ENCODE assay signal across 9 cellular contexts in genomic region chr4:102824398-102824797, GRCh38. TPM values are rescaled to one million over a fixed set of nuclear protein-coding genes. Genes with fewer than 3 reads are reported as not detected.
DNase-seq lines count a peak whose midpoint lies in the region; ATAC-seq and TF ChIP-seq lines count a peak whose summit lies in the region.
"Had no signal": no experiment of that assay in that cellular context is flagged by ENCODE, and none has a peak within 500 bp of the region (broad histone marks: within the 10 kb centered on the region; RNA-seq: fewer than 3 reads in every experiment).

No MANE protein-coding gene starts in this region.

- ATAC-seq in stimulated activated memory B cell treated with anti-CD40 and anti-IgM and Interleukin-4, amounts not matched to agents 10 μg/mL and 1 μg/mL and 100 μg/mL, for 72 hours = no peak

- H3K27ac Mint-ChIP-seq in stimulated activated memory B cell treated with anti-CD40 and anti-IgM and Interleukin-4, amounts not matched to agents 10 μg/mL and 1 μg/mL and 100 μg/mL, for 72 hours = no peak overlapping the region

- no peak for TF ChIP-seq CTCF in SU-DHL-6 (IDR thresholded peaks at IDR 0.05; ENCODE audit: insufficient read depth, low read length, poor library complexity, severe bottlenecking)

- H3K4me1 ChIP-seq in iPS-20b (ENCODE audit: insufficient read depth, low read length) (peaks cover 51% of the 10 kb centered on the region), subcutaneous abdominal adipose tissue (ENCODE audit: control insufficient read depth in 5 of 5, insufficient read depth in 5 of 5, low read length in 5 of 5) (peaks cover 2 to 73% (median 62%) of the 10 kb centered on the region in 5 donors)

- H3K9me2 ChIP-seq in SU-DHL-6 (replicated peaks; ENCODE audit: insufficient read depth, low read length) = no peaks in the 10 kb centered on the region

- no peak overlapping the region for H2AFZ ChIP-seq in SU-DHL-6 (ENCODE audit: low read depth, low read length, severe bottlenecking)

- H3K4me1 Mint-ChIP-seq in stimulated activated memory B cell treated with anti-CD40 and anti-IgM and Interleukin-4, amounts not matched to agents 10 μg/mL and 1 μg/mL and 100 μg/mL, for 72 hours = peaks cover 49% of the 10 kb centered on the region

- H3K9me3 ChIP-seq in SU-DHL-6 (ENCODE audit: insufficient read depth, low read length) (no peaks in the 10 kb centered on the region), iPS-20b (ENCODE audit: insufficient read depth, low read depth, low read length) (no peaks in the 10 kb centered on the region), subcutaneous abdominal adipose tissue (ENCODE audit: control insufficient read depth in 5 of 5, low read length in 5 of 5) (no peaks in the 10 kb centered on the region)

- no peak overlapping the region for H3K4me3 Mint-ChIP-seq in stimulated activated memory B cell treated with anti-CD40 and anti-IgM and Interleukin-4, amounts not matched to agents 10 μg/mL and 1 μg/mL and 100 μg/mL, for 72 hours

- peaks cover 24% of the 10 kb centered on the region for H3K36me3 Mint-ChIP-seq in stimulated activated memory B cell treated with anti-CD40 and anti-IgM and Interleukin-4, amounts not matched to agents 10 μg/mL and 1 μg/mL and 100 μg/mL, for 72 hours

- H3K27me3 ChIP-seq in SU-DHL-6 (ENCODE audit: low read length) = no peaks in the 10 kb centered on the region
- no peaks in the 10 kb centered on the region for H3K27me3 ChIP-seq in iPS-20b (ENCODE audit: insufficient read depth, low read length)
- no peaks in the 10 kb centered on the region for H3K27me3 ChIP-seq in subcutaneous abdominal adipose tissue (ENCODE audit: control insufficient read depth in 5 of 5, insufficient read depth in 4 of 5, low read length in 5 of 5)

- H3K9me3 Mint-ChIP-seq in stimulated activated memory B cell treated with anti-CD40 and anti-IgM and Interleukin-4, amounts not matched to agents 10 μg/mL and 1 μg/mL and 100 μg/mL, for 72 hours = no peaks in the 10 kb centered on the region

- DNase-seq in NCI-H1436 (lab: John Stamatoyannopoulos, UW) (peak; percentile 6), NCI-H1436 treated with DMSO at 0.1 percent for 48 hours (lab: John Stamatoyannopoulos, UW) (no peak), H4 (ENCODE audit: low spot score) (no peak), NCI-H774 (lab: John Stamatoyannopoulos, UW) (no peak)
- DNase-seq: C1 segment of cervical spinal cord had no signal

- H3K4me3 ChIP-seq in SU-DHL-6 (ENCODE audit: insufficient read depth, low read length, poor library complexity, severe bottlenecking) (peak overlapping the region; percentile 95), iPS-20b (ENCODE audit: low read length) (peak overlapping the region; percentile 86), subcutaneous abdominal adipose tissue (ENCODE audit: low read depth in 1 of 5, low read length in 5 of 5) (peak overlapping the region; percentile 81 to 100 (median 98))

- H3K4me2 ChIP-seq in SU-DHL-6 (ENCODE audit: low read depth, low read length, poor library complexity, severe bottlenecking) = peak overlapping the region; percentile 99

- peaks cover 10% of the 10 kb centered on the region; the same call in 1 of the 2 replicates for H3F3A ChIP-seq in SU-DHL-6 (ENCODE audit: insufficient read depth)

- peak overlapping the region; percentile 100 for H3K9ac ChIP-seq in SU-DHL-6 (ENCODE audit: low read length)
- H3K9ac ChIP-seq in iPS-20b (ENCODE audit: low read depth, low read length) = peak overlapping the region; percentile 99
- peak overlapping the region; percentile 99 to 100 (median 100) for H3K9ac ChIP-seq in subcutaneous abdominal adipose tissue (ENCODE audit: low read length in 5 of 5)

- H3K36me3 ChIP-seq in SU-DHL-6 (ENCODE audit: low read length) (peaks cover 34% of the 10 kb centered on the region), iPS-20b (ENCODE audit: insufficient read depth, low read depth, low read length) (peaks cover 47% of the 10 kb centered on the region), subcutaneous abdominal adipose tissue (ENCODE audit: control insufficient read depth in 5 of 5, insufficient read depth in 5 of 5, low read length in 5 of 5) (peaks cover 0 to 2% (median 0%) of the 10 kb centered on the region in 5 donors)

- peaks cover 88% of the 10 kb centered on the region for H3K79me2 ChIP-seq in SU-DHL-6 (ENCODE audit: insufficient read depth, low read length)

- H3K27me3 Mint-ChIP-seq in stimulated activated memory B cell treated with anti-CD40 and anti-IgM and Interleukin-4, amounts not matched to agents 10 μg/mL and 1 μg/mL and 100 μg/mL, for 72 hours = no peaks in the 10 kb centered on the region

- H3K27ac ChIP-seq in SU-DHL-6 (ENCODE audit: low read depth, low read length) (no peak overlapping the region), iPS-20b (ENCODE audit: low read length) (no peak overlapping the region), subcutaneous abdominal adipose tissue (ENCODE audit: low read depth, low read length) (peak overlapping the region; percentile 100)

- peaks cover 34% of the 10 kb centered on the region for H4K20me1 ChIP-seq in SU-DHL-6 (ENCODE audit: low read depth, low read length)

RNA-seq across cellular contexts. Expression of gene UBE2D3, which starts 3.0 kb away (rescaled TPM):
- total RNA-seq in H4 (2014; rRNA removed; shearing (Covaris generic)) = 438 and 525 TPM in 2 replicates

RNA-seq across cellular contexts. Expression of gene CISD2, which starts 44.4 kb away (rescaled TPM):
- total RNA-seq in H4 (2014; rRNA removed; shearing (Covaris generic)) = 58.9 and 69.2 TPM in 2 replicates
